Comparison of ENCODE assay signal across 32 cellular contexts in the genomic region with DNA sequence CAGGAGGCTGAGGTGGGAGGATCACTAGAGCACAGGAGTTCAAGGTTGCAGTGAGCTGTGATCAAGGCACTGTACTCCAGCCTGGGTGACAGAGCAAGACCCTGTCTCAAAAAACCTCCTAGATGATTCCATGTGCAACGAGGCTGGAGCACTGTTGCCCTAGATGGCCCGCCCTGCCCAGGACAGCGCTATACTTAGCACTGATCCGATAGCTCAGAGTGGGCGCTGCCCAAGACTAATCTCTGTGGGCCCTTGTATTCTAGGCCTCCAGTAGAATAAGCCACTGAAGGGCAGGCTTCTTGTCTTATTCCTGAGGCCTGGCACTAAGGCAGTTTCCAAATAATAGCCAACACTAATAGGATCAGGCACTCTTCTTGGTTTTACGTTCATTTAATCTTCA.
"Had no signal": no experiment of that assay in that cellular context is flagged by ENCODE, and none has a peak within 500 bp of the region (broad histone marks: within the 10 kb centered on the region; RNA-seq: fewer than 3 reads in every experiment).

No MANE protein-coding gene starts in this region.

- H3K4me1 Mint-ChIP-seq: activated naive CD4-positive, alpha-beta T cell treated with anti-CD3 and anti-CD28 coated beads, Interleukin-2, amount 10 ng/mL, durations not matched to agents 7 days and 5 days; stimulated activated memory B cell treated with anti-CD40 and anti-IgM and Interleukin-4, amounts not matched to agents 10 μg/mL and 1 μg/mL and 100 μg/mL, for 72 hours had no signal

- H3K27ac Mint-ChIP-seq: activated naive CD4-positive, alpha-beta T cell treated with anti-CD3 and anti-CD28 coated beads, Interleukin-2, amount 10 ng/mL, durations not matched to agents 7 days and 5 days; activated naive CD8-positive, alpha-beta T cell treated with anti-CD3 and anti-CD28 coated beads, Interleukin-2, amount 10 ng/mL, durations not matched to agents 7 days and 5 days; mesothelial cell of epicardium; naive thymus-derived CD4-positive, alpha-beta T cell; neural progenitor cell; stimulated activated memory B cell treated with anti-CD40 and anti-IgM and Interleukin-4, amounts not matched to agents 10 μg/mL and 1 μg/mL and 100 μg/mL, for 72 hours; T-helper 17 cell had no signal

- H3K4me1 ChIP-seq: foreskin keratinocyte had no signal

- H3K4me3 ChIP-seq: esophagus muscularis mucosa, neural progenitor cell, sigmoid colon, testis, transverse colon had no signal

- H3K9me3 ChIP-seq: esophagus muscularis mucosa, sigmoid colon, testis, transverse colon had no signal

- H3K27me3 Mint-ChIP-seq: activated naive CD4-positive, alpha-beta T cell treated with anti-CD3 and anti-CD28 coated beads, Interleukin-2, amount 10 ng/mL, durations not matched to agents 7 days and 5 days; activated naive CD8-positive, alpha-beta T cell treated with anti-CD3 and anti-CD28 coated beads, Interleukin-2, amount 10 ng/mL, durations not matched to agents 7 days and 5 days; naive thymus-derived CD4-positive, alpha-beta T cell; stimulated activated memory B cell treated with anti-CD40 and anti-IgM and Interleukin-4, amounts not matched to agents 10 μg/mL and 1 μg/mL and 100 μg/mL, for 72 hours; T-helper 17 cell had no signal

- ATAC-seq: activated CD4-positive, CD25-positive, alpha-beta regulatory T cell treated with anti-CD3 and anti-CD28 coated beads, Interleukin-2, amount 50 U/mL, for 24 hours; foreskin keratinocyte; naive thymus-derived CD4-positive, alpha-beta T cell; stimulated activated memory B cell treated with anti-CD40 and anti-IgM and Interleukin-4, amounts not matched to agents 10 μg/mL and 1 μg/mL and 100 μg/mL, for 72 hours; T-helper 17 cell had no signal

- H3K27ac ChIP-seq: brain microvascular endothelial cell, foreskin keratinocyte, neural progenitor cell, parathyroid adenoma, testis, transverse colon, WERI-Rb-1 had no signal

- H3K9me3 Mint-ChIP-seq: activated naive CD4-positive, alpha-beta T cell treated with anti-CD3 and anti-CD28 coated beads, Interleukin-2, amount 10 ng/mL, durations not matched to agents 7 days and 5 days; activated naive CD8-positive, alpha-beta T cell treated with anti-CD3 and anti-CD28 coated beads, Interleukin-2, amount 10 ng/mL, durations not matched to agents 7 days and 5 days; activated T-helper 1 cell treated with anti-CD3 and anti-CD28 coated beads, Interleukin-12 subunit alpha, Interleukin-12 subunit beta, Interleukin-2, Interleukin-4 antibody, amounts not matched to agents 30 ng/mL and 10 ng/mL and 1 ng/mL, durations not matched to agents 14 hours and 24 hours and 36 hours; mesothelial cell of epicardium; neural progenitor cell; stimulated activated memory B cell treated with anti-CD40 and anti-IgM and Interleukin-4, amounts not matched to agents 10 μg/mL and 1 μg/mL and 100 μg/mL, for 72 hours had no signal

- DNase-seq: activated CD4-positive, alpha-beta T cell treated with anti-CD3 and anti-CD28 coated beads for 48 hours; activated CD4-positive, alpha-beta T cell treated with anti-CD3 and anti-CD28 coated beads, Interleukin-2, amount 50 U/mL, for 48 hours; activated CD8-positive, alpha-beta memory T cell treated with anti-CD3 and anti-CD28 coated beads for 24 hours; activated CD8-positive, alpha-beta memory T cell treated with anti-CD3 and anti-CD28 coated beads, Interleukin-2, amount 50 U/mL, for 4 hours; activated effector memory CD4-positive, alpha-beta T cell treated with anti-CD3 and anti-CD28 coated beads, Interleukin-2, amount 50 U/mL, for 16 hours; activated naive CD4-positive, alpha-beta T cell treated with anti-CD3 and anti-CD28 coated beads, Interleukin-2, amount 10 ng/mL, durations not matched to agents 7 days and 5 days; activated naive CD8-positive, alpha-beta T cell treated with anti-CD3 and anti-CD28 coated beads, Interleukin-2, amount 10 ng/mL, durations not matched to agents 7 days and 5 days; activated T-cell treated with anti-CD3 and anti-CD28 coated beads, Interleukin-2, amount 50 U/mL, for 1 hour; brain microvascular endothelial cell; caudate nucleus; cortex of kidney; foreskin keratinocyte; mammary epithelial cell; naive thymus-derived CD4-positive, alpha-beta T cell; occipital lobe; sigmoid colon; small intestine; stimulated activated CD4-positive, alpha-beta T cell treated with anti-CD3 and anti-CD28 coated beads, Interleukin-1b, Interleukin-23, amount 100 ng/mL, for 48 hours; stimulated activated CD4-positive, alpha-beta T cell treated with anti-CD3 and anti-CD28 coated beads, Interleukin-4, amount 100 ng/mL, for 4 hours; stimulated activated CD8-positive, alpha-beta memory T cell treated with anti-CD3 and anti-CD28 coated beads, Interleukin-4, amount 100 ng/mL, for 48 hours; T-helper 17 cell; T1000; testis; transverse colon; WERI-Rb-1 had no signal

- H3K36me3 ChIP-seq: neural progenitor cell had no signal

- H3K4me3 Mint-ChIP-seq: activated naive CD4-positive, alpha-beta T cell treated with anti-CD3 and anti-CD28 coated beads, Interleukin-2, amount 10 ng/mL, durations not matched to agents 7 days and 5 days; activated naive CD8-positive, alpha-beta T cell treated with anti-CD3 and anti-CD28 coated beads, Interleukin-2, amount 10 ng/mL, durations not matched to agents 7 days and 5 days; activated T-helper 1 cell treated with anti-CD3 and anti-CD28 coated beads, Interleukin-12 subunit alpha, Interleukin-12 subunit beta, Interleukin-2, Interleukin-4 antibody, amounts not matched to agents 30 ng/mL and 10 ng/mL and 1 ng/mL, durations not matched to agents 14 hours and 24 hours and 36 hours; mesothelial cell of epicardium; naive thymus-derived CD4-positive, alpha-beta T cell; neural progenitor cell; stimulated activated memory B cell treated with anti-CD40 and anti-IgM and Interleukin-4, amounts not matched to agents 10 μg/mL and 1 μg/mL and 100 μg/mL, for 72 hours; T-helper 17 cell had no signal

- H3K27me3 ChIP-seq: brain microvascular endothelial cell, esophagus muscularis mucosa, foreskin keratinocyte, neural progenitor cell, sigmoid colon, testis, transverse colon had no signal

- H3K36me3 Mint-ChIP-seq: activated naive CD4-positive, alpha-beta T cell treated with anti-CD3 and anti-CD28 coated beads, Interleukin-2, amount 10 ng/mL, durations not matched to agents 7 days and 5 days; activated naive CD8-positive, alpha-beta T cell treated with anti-CD3 and anti-CD28 coated beads, Interleukin-2, amount 10 ng/mL, durations not matched to agents 7 days and 5 days had no signal
